In the genomic region with DNA sequence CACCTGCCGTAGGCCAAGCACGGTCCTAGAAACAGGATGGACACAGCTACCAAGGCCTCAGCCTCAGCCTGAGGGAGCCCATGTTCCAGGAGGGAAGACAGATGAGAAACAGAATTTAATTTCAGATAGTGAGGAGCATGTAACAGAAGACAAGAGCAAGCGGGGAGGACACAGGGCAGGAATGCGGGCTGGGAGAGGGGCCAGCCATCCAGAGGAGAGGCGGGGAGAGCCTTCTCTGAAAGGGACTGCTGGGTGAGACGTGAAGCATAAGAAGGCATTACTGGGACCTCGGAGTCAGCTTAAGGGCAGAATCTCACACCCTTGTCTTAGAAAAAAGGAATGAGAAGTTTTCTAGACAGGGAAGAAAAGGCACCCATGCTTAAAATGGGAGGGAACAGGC, we compare ENCODE assay signal across 28 cellular contexts.
"Had no signal": no experiment of that assay in that cellular context is flagged by ENCODE, and none has a peak within 500 bp of the region (broad histone marks: within the 10 kb centered on the region; RNA-seq: fewer than 3 reads in every experiment).

No MANE protein-coding gene starts in this region.

- H3K27ac Mint-ChIP-seq: activated CD4-positive, alpha-beta memory T cell treated with anti-CD3 and anti-CD28 coated beads, Interleukin-2, amount 10 ng/mL, durations not matched to agents 7 days and 5 days; activated CD4-positive, alpha-beta T cell treated with anti-CD3 and anti-CD28 coated beads, Interleukin-2, amount 10 ng/mL, durations not matched to agents 7 days and 5 days; activated naive CD4-positive, alpha-beta T cell treated with anti-CD3 and anti-CD28 coated beads for 36 hours; activated naive CD4-positive, alpha-beta T cell treated with anti-CD3 and anti-CD28 coated beads, Interleukin-2, amount 50 U/mL, for 24 hours; activated naive CD8-positive, alpha-beta T cell treated with anti-CD3 and anti-CD28 coated beads for 36 hours; activated naive CD8-positive, alpha-beta T cell treated with anti-CD3 and anti-CD28 coated beads, Interleukin-2, amount 50 U/mL, for 24 hours; activated T-cell treated with anti-CD3 and anti-CD28 coated beads, Interleukin-2, amount 50 U/mL, for 24 hours; activated T-cell treated with anti-CD3 and anti-CD28 coated beads, Interleukin-2, amount 50 U/mL, for 72 hours; effector memory CD8-positive, alpha-beta T cell had no signal

- H3K36me3 ChIP-seq: adrenal gland, esophagus squamous epithelium, gastroesophageal sphincter had no signal

- DNase-seq: activated CD4-positive, alpha-beta memory T cell treated with anti-CD3 and anti-CD28 coated beads, Interleukin-2, amount 10 ng/mL, durations not matched to agents 7 days and 5 days; activated CD4-positive, alpha-beta T cell treated with anti-CD3 and anti-CD28 coated beads for 1 hour; activated CD4-positive, alpha-beta T cell treated with anti-CD3 and anti-CD28 coated beads for 4 hours; activated CD4-positive, alpha-beta T cell treated with anti-CD3 and anti-CD28 coated beads, Interleukin-2, amount 10 ng/mL, durations not matched to agents 7 days and 5 days; activated CD4-positive, alpha-beta T cell treated with anti-CD3 and anti-CD28 coated beads, Interleukin-2, amount 50 U/mL, for 4 hours; activated CD8-positive, alpha-beta memory T cell treated with anti-CD3 and anti-CD28 coated beads, Interleukin-2, amount 50 U/mL, for 48 hours; activated effector memory CD4-positive, alpha-beta T cell treated with Interleukin-2 at 50 U/mL for 16 hours; activated naive CD4-positive, alpha-beta T cell treated with anti-CD3 and anti-CD28 coated beads for 36 hours; activated naive CD8-positive, alpha-beta T cell treated with anti-CD3 and anti-CD28 coated beads for 36 hours; activated naive CD8-positive, alpha-beta T cell treated with anti-CD3 and anti-CD28 coated beads, Interleukin-2, amount 50 U/mL, for 24 hours; activated T-cell treated with anti-CD3 and anti-CD28 coated beads for 4 hours; activated T-cell treated with anti-CD3 and anti-CD28 coated beads, Interleukin-2, amount 50 U/mL, for 24 hours; activated T-cell treated with anti-CD3 and anti-CD28 coated beads, Interleukin-2, amount 50 U/mL, for 72 hours; adrenal gland; amygdala; aorta; body of pancreas; caudate nucleus; cortex of kidney; dermis blood vessel endothelial cell; effector CD4-positive, alpha-beta T cell; effector memory CD8-positive, alpha-beta T cell; esophagus squamous epithelium; foreskin melanocyte; T-helper 2 cell had no signal

- H3K27me3 ChIP-seq: adrenal gland, body of pancreas, esophagus squamous epithelium, gastroesophageal sphincter had no signal

- H3K4me1 ChIP-seq: adrenal gland, body of pancreas, esophagus squamous epithelium, gastroesophageal sphincter had no signal

- ATAC-seq: activated naive CD8-positive, alpha-beta T cell treated with anti-CD3 and anti-CD28 coated beads, Interleukin-2, amount 50 U/mL, for 24 hours; activated T-cell treated with anti-CD3 and anti-CD28 coated beads, Interleukin-2, amount 50 U/mL, for 72 hours; body of pancreas; effector memory CD8-positive, alpha-beta T cell; gastroesophageal sphincter had no signal

- H3K27me3 Mint-ChIP-seq: activated CD4-positive, alpha-beta memory T cell treated with anti-CD3 and anti-CD28 coated beads, Interleukin-2, amount 10 ng/mL, durations not matched to agents 7 days and 5 days had no signal

- H3K4me3 Mint-ChIP-seq: activated CD4-positive, alpha-beta memory T cell treated with anti-CD3 and anti-CD28 coated beads, Interleukin-2, amount 10 ng/mL, durations not matched to agents 7 days and 5 days; activated CD4-positive, alpha-beta T cell treated with anti-CD3 and anti-CD28 coated beads, Interleukin-2, amount 10 ng/mL, durations not matched to agents 7 days and 5 days; activated naive CD4-positive, alpha-beta T cell treated with anti-CD3 and anti-CD28 coated beads for 36 hours; activated naive CD4-positive, alpha-beta T cell treated with anti-CD3 and anti-CD28 coated beads, Interleukin-2, amount 50 U/mL, for 24 hours; activated naive CD8-positive, alpha-beta T cell treated with anti-CD3 and anti-CD28 coated beads for 36 hours; activated naive CD8-positive, alpha-beta T cell treated with anti-CD3 and anti-CD28 coated beads, Interleukin-2, amount 50 U/mL, for 24 hours; activated T-cell treated with anti-CD3 and anti-CD28 coated beads, Interleukin-2, amount 50 U/mL, for 24 hours; activated T-cell treated with anti-CD3 and anti-CD28 coated beads, Interleukin-2, amount 50 U/mL, for 72 hours; effector memory CD8-positive, alpha-beta T cell had no signal

- H3K4me1 Mint-ChIP-seq: activated CD4-positive, alpha-beta memory T cell treated with anti-CD3 and anti-CD28 coated beads, Interleukin-2, amount 10 ng/mL, durations not matched to agents 7 days and 5 days; activated CD4-positive, alpha-beta T cell treated with anti-CD3 and anti-CD28 coated beads, Interleukin-2, amount 10 ng/mL, durations not matched to agents 7 days and 5 days; activated naive CD4-positive, alpha-beta T cell treated with anti-CD3 and anti-CD28 coated beads, Interleukin-2, amount 50 U/mL, for 24 hours; activated naive CD8-positive, alpha-beta T cell treated with anti-CD3 and anti-CD28 coated beads for 36 hours; activated naive CD8-positive, alpha-beta T cell treated with anti-CD3 and anti-CD28 coated beads, Interleukin-2, amount 50 U/mL, for 24 hours had no signal

- H3K27ac ChIP-seq: adrenal gland, body of pancreas, epithelial cell of prostate, esophagus squamous epithelium, gastroesophageal sphincter had no signal

- H3K9me3 ChIP-seq: adrenal gland had no signal

- H3K4me3 ChIP-seq: adrenal gland, body of pancreas, esophagus squamous epithelium, gastroesophageal sphincter had no signal
